ENCODE assay signal across 23 cellular contexts in the genomic region with DNA sequence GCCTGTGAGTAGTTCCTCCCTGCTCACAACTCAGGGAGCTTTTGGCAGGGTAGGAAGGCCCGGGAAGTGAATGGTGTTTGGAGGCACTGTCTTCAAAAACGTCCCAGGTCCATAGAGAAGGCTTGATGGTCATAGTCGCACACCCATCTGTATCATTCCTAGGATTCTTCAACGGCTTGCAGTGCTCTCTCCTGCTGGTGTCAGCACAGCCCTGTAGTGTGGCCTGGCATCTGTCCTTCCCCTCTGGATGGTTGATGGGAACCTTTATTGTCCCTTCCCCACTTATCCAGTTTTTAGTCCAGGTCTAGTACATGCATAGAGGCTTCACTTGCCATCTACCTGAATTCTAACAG.
A peak's percentile ranks its signal among the peaks of the same experiment; 100 is the strongest.
DNase-seq lines count a peak whose midpoint lies in the region; ATAC-seq and TF ChIP-seq lines count a peak whose summit lies in the region.
"Had no signal": no experiment of that assay in that cellular context is flagged by ENCODE, and none has a peak within 500 bp of the region (broad histone marks: within the 10 kb centered on the region; RNA-seq: fewer than 3 reads in every experiment).

No MANE protein-coding gene starts in this region.

- no peak for ATAC-seq in RWPE2 (ENCODE audit: low read depth)
- ATAC-seq in GM21723 (IDR thresholded peaks at IDR 0.05; ENCODE audit: unreplicated experiment): no peak
- no peak for ATAC-seq in heart left ventricle
- ATAC-seq: K562 had no signal

- no peak overlapping the region for H4K8ac ChIP-seq in neuronal stem cell (ENCODE audit: low read depth, low read length)

- intact Hi-C loops in vagina (cut with DNase I): no loop called here
- intact Hi-C loops in heart left ventricle (cut with DNase I): loop anchor here in 1 of 10 donors (10.0 kb wide), 1 partner anchor 377 kb away; a partner anchor contains a TSS

- H3K27me3 ChIP-seq in RWPE2 (ENCODE audit: insufficient read depth, poor library complexity, severe bottlenecking): no peaks in the 10 kb centered on the region
- H3K27me3 ChIP-seq in neuronal stem cell (ENCODE audit: control insufficient read depth in 3 of 3, insufficient read depth in 3 of 3, low read depth in 1 of 3, low read length in 3 of 3): no peaks in the 10 kb centered on the region
- no peaks in the 10 kb centered on the region for H3K27me3 ChIP-seq in vagina
- H3K27me3 ChIP-seq in heart left ventricle: no peaks in the 10 kb centered on the region

- H2AK5ac ChIP-seq in neuronal stem cell (ENCODE audit: low read depth, low read length): no peak overlapping the region

- H2AFZ ChIP-seq in neuronal stem cell (ENCODE audit: low read length): no peak overlapping the region

- no peak for TF ChIP-seq CTCF in RWPE2 (IDR thresholded peaks at IDR 0.05; ENCODE audit: poor library complexity, severe bottlenecking)
- TF ChIP-seq CTCF in vagina (IDR thresholded peaks at IDR 0.05): no peak
- TF ChIP-seq CTCF in heart left ventricle (IDR thresholded peaks at IDR 0.05): no peak

- H3K9ac ChIP-seq in neuronal stem cell (ENCODE audit: low read depth, low read length, poor library complexity): no peak overlapping the region
- H3K9ac ChIP-seq: SK-N-SH had no signal

- H3K4me3 ChIP-seq in RWPE2 (ENCODE audit: severe bottlenecking) (no peak overlapping the region), neuronal stem cell (ENCODE audit: low read length in 2 of 2) (no peak overlapping the region), vagina (no peak overlapping the region), heart left ventricle (no peak overlapping the region)
- H3K4me3 ChIP-seq: K562 had no signal

- H3K4me1 ChIP-seq in RWPE2 (ENCODE audit: insufficient read depth, poor library complexity, severe bottlenecking) (peaks cover 28% of the 10 kb centered on the region), neuronal stem cell (ENCODE audit: control insufficient read depth in 2 of 2, insufficient read depth in 1 of 2, low read depth in 1 of 2, low read length in 2 of 2) (peaks cover 15 to 22% of the 10 kb centered on the region in 2 donors), vagina (peaks cover 55% of the 10 kb centered on the region), heart left ventricle (peaks cover 0 to 61% (median 18%) of the 10 kb centered on the region in 12 donors)

- no CpG with 5 or more reads among the region's 4 CpGs for WGBS in neuronal stem cell (ENCODE audit: extremely low coverage in 2 of 2, insufficient read length in 2 of 2, insufficient replicate concordance in 1 of 2), 2 donors
- WGBS in heart left ventricle, 4 donors: 74 to 89% (median 83%) methylated on average over 3 to 4 of the region's 4 CpGs

- H2BK5ac ChIP-seq in neuronal stem cell (ENCODE audit: low read length): peak overlapping the region; percentile 33

- H3K4me2 ChIP-seq in neuronal stem cell (ENCODE audit: insufficient read depth, low read length, poor library complexity, severe bottlenecking): no peak overlapping the region
- H3K4me2 ChIP-seq: SK-N-SH had no signal

- H4K91ac ChIP-seq in neuronal stem cell (ENCODE audit: low read depth, low read length, poor library complexity): no peak overlapping the region

- H3K36me3 ChIP-seq in RWPE2 (ENCODE audit: low read depth) (no peaks in the 10 kb centered on the region), neuronal stem cell (replicated peaks in 1 of 2; ENCODE audit: control insufficient read depth in 2 of 2, insufficient read depth in 2 of 2, low read length in 2 of 2) (no peaks in the 10 kb centered on the region), vagina (no peaks in the 10 kb centered on the region), heart left ventricle (no peaks in the 10 kb centered on the region)

- TF ChIP-seq POLR2A in vagina (IDR thresholded peaks at IDR 0.05) (no peak), heart left ventricle (IDR thresholded peaks at IDR 0.05) (no peak)

- H2BK15ac ChIP-seq in neuronal stem cell (ENCODE audit: low read length): no peak overlapping the region

- DNase-seq in RWPE2 (ENCODE audit: low spot score) (no peak), epithelial cell of prostate (ENCODE audit: low read depth, low spot score) (no peak), neuronal stem cell (ENCODE audit: low spot score) (no peak), vagina (ENCODE audit: extremely low spot score in 2 of 2) (no peak), heart left ventricle (no peak), cerebellar nuclear complex (lab: John Stamatoyannopoulos, UW) (no peak)
- DNase-seq: CD4-positive, alpha-beta T cell; COR-L47; DMS 273 treated with DMSO at 0.1 percent for 48 hours; DMS79 treated with DMSO at 0.1 percent for 48 hours; MM.1S; NCI-H1092 treated with DMSO at 0.1 percent for 48 hours; NCI-H1436 treated with DMSO at 0.1 percent for 48 hours; NCI-H2029; NCI-H226; NCI-H524; NCI-H774; NK-92 treated with Interleukin-12 subunit alpha and Interleukin-12 subunit beta, amount 100 ng/mL, for 24 hours; SIG-M5; SK-N-SH had no signal

- no peak overlapping the region for H2BK120ac ChIP-seq in neuronal stem cell (ENCODE audit: low read depth, low read length)

- H3K79me1 ChIP-seq in neuronal stem cell (ENCODE audit: low read depth, low read length): no peaks in the 10 kb centered on the region

- peak overlapping the region; percentile 99 for H3K27ac ChIP-seq in RWPE2 (ENCODE audit: poor library complexity, severe bottlenecking)
- peak overlapping the region; percentile 99 for H3K27ac ChIP-seq in epithelial cell of prostate
- H3K27ac ChIP-seq in neuronal stem cell (replicated peaks; ENCODE audit: low read length): no peak overlapping the region
- H3K27ac ChIP-seq in vagina: peak overlapping the region; percentile 84
- H3K27ac ChIP-seq in heart left ventricle: no peak overlapping the region
- H3K27ac ChIP-seq: RWPE1 had no signal

- H3K18ac ChIP-seq in neuronal stem cell (ENCODE audit: low read length): no peak overlapping the region

- H3K9me3 ChIP-seq in RWPE2 (ENCODE audit: severe bottlenecking) (peaks cover 3% of the 10 kb centered on the region), neuronal stem cell (replicated peaks in 1 of 2; ENCODE audit: control insufficient read depth in 2 of 2, insufficient read depth in 1 of 2, low read depth in 1 of 2, low read length in 2 of 2) (peaks cover 0 to 7% of the 10 kb centered on the region in 2 donors), vagina (no peaks in the 10 kb centered on the region), heart left ventricle (no peaks in the 10 kb centered on the region)
- H3K9me3 ChIP-seq: SK-N-SH had no signal

- H3K4ac ChIP-seq in neuronal stem cell (ENCODE audit: low read length): no peak overlapping the region

- no peak overlapping the region for H3K23ac ChIP-seq in neuronal stem cell (ENCODE audit: low read depth, low read length, poor library complexity)

- no peak overlapping the region for H2BK12ac ChIP-seq in neuronal stem cell (ENCODE audit: low read length)

- H3K14ac ChIP-seq in neuronal stem cell (ENCODE audit: low read length): no peak overlapping the region

Comparison
In these comparisons a context has a peak if more than half of its experiments do, and no peak if none do; other contexts are left out.
1. H3K27ac ChIP-seq: peak in RWPE2 (single experiment), epithelial cell of prostate (single experiment) and vagina (single experiment); none in neuronal stem cell (single experiment) and heart left ventricle (0 of 12).